Comparison of ENCODE assay signal across 30 cellular contexts in the genomic region with DNA sequence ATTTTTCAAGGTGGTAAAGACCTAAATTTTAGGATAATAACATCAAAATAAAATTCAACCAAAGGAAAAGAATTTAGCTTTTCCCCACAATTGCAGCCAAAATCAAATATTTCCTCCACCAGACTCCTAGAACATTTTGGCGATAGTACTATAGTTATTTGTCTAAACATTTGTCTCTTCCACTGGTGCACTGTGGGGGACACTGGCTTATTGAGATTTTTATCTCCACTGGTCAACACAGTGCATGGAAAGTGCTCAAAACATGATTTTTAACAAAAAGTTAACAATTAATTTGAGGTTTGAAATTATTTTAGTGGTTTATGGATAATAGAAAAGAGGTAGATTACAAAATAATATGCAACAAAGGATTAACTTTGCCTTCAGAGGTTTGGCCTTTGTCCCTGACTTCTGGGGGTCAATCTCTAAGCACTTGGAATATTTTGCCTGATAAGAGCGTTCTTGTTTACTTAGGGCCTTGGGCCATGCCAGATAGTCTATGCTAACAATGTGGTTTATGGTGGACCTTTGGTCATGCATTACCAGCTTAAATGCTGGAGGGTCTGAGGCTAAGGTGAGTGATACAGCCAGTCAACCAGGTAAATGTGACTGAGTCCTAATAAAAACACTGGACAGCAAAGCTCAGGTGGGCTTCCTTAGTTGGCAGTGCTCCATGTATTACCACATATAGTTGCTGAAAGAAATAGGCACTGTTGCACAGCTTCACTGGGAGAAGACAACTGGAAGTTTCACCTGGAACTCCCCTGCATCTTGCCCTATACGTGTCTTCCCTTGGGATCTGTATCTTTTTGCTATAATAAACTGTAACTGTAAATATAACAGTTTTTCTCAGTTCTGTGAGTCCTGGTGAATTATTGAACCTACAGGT.
"Had no signal": no experiment of that assay in that cellular context is flagged by ENCODE, and none has a peak within 500 bp of the region (broad histone marks: within the 10 kb centered on the region; RNA-seq: fewer than 3 reads in every experiment).

No MANE protein-coding gene starts in this region.

- H3K4me3 Mint-ChIP-seq: activated CD8-positive, alpha-beta T cell treated with anti-CD3 and anti-CD28 coated beads for 36 hours; activated naive CD4-positive, alpha-beta T cell treated with anti-CD3 and anti-CD28 coated beads, Interleukin-2, amount 50 U/mL, for 24 hours; activated naive CD8-positive, alpha-beta T cell treated with anti-CD3 and anti-CD28 coated beads, Interleukin-2, amount 10 ng/mL, durations not matched to agents 7 days and 5 days had no signal

- ATAC-seq: activated CD8-positive, alpha-beta T cell treated with anti-CD3 and anti-CD28 coated beads for 36 hours; body of pancreas; Panc1 had no signal

- H3K36me3 ChIP-seq: breast epithelium, MG63, WERI-Rb-1 had no signal

- H3K4me1 Mint-ChIP-seq: activated naive CD4-positive, alpha-beta T cell treated with anti-CD3 and anti-CD28 coated beads, Interleukin-2, amount 50 U/mL, for 24 hours; activated naive CD8-positive, alpha-beta T cell treated with anti-CD3 and anti-CD28 coated beads, Interleukin-2, amount 10 ng/mL, durations not matched to agents 7 days and 5 days had no signal

- H3K27ac ChIP-seq: body of pancreas, breast epithelium, WERI-Rb-1 had no signal

- H3K27me3 Mint-ChIP-seq: activated naive CD8-positive, alpha-beta T cell treated with anti-CD3 and anti-CD28 coated beads, Interleukin-2, amount 10 ng/mL, durations not matched to agents 7 days and 5 days had no signal

- H3K4me3 ChIP-seq: body of pancreas, breast epithelium, MG63 had no signal

- FAIRE-seq: astrocyte had no signal

- H3K36me3 Mint-ChIP-seq: activated naive CD4-positive, alpha-beta T cell treated with anti-CD3 and anti-CD28 coated beads, Interleukin-2, amount 50 U/mL, for 24 hours; activated naive CD8-positive, alpha-beta T cell treated with anti-CD3 and anti-CD28 coated beads, Interleukin-2, amount 10 ng/mL, durations not matched to agents 7 days and 5 days had no signal

- H3K9me3 ChIP-seq: body of pancreas, MG63 had no signal

- DNase-seq: activated CD4-positive, alpha-beta T cell treated with anti-CD3 and anti-CD28 coated beads for 1 hour; activated CD4-positive, alpha-beta T cell treated with anti-CD3 and anti-CD28 coated beads for 48 hours; activated CD4-positive, alpha-beta T cell treated with anti-CD3 and anti-CD28 coated beads, Interleukin-2, amount 50 U/mL, for 4 hours; activated CD4-positive, CD25-positive, alpha-beta regulatory T cell; activated CD8-positive, alpha-beta T cell treated with anti-CD3 and anti-CD28 coated beads for 36 hours; activated gamma-delta T cell; activated naive CD4-positive, alpha-beta T cell treated with Interleukin-2 at 50 U/mL for 16 hours; activated naive CD8-positive, alpha-beta T cell treated with anti-CD3 and anti-CD28 coated beads, Interleukin-2, amount 10 ng/mL, durations not matched to agents 7 days and 5 days; activated T-cell treated with anti-CD3 and anti-CD28 coated beads, Interleukin-2, amount 50 U/mL, for 1 hour; amygdala; body of pancreas; Kasumi-1; KG1; MG63; NCI-H1048; NCI-H1105 treated with DMSO at 0.1 percent for 48 hours; NCI-H1436; NCI-H1694; NCI-H1930; NCI-H2081 treated with DMSO at 0.1 percent for 48 hours; NCI-H226; NCI-H524 treated with DMSO at 0.1 percent for 48 hours; SW 1271; T1000; WERI-Rb-1 had no signal

- H3K27me3 ChIP-seq: body of pancreas, breast epithelium, MG63 had no signal

- H3K9me3 Mint-ChIP-seq: activated CD8-positive, alpha-beta T cell treated with anti-CD3 and anti-CD28 coated beads for 36 hours; activated naive CD4-positive, alpha-beta T cell treated with anti-CD3 and anti-CD28 coated beads, Interleukin-2, amount 50 U/mL, for 24 hours; activated naive CD8-positive, alpha-beta T cell treated with anti-CD3 and anti-CD28 coated beads, Interleukin-2, amount 10 ng/mL, durations not matched to agents 7 days and 5 days; activated T-helper 2 cell treated with anti-CD3 and anti-CD28 coated beads, Interferon-gamma antibody, Interleukin-2, Interleukin-4, amounts not matched to agents 10 μg/mL and 5 μg/mL and 100 μg/mL, durations not matched to agents 14 hours and 24 hours and 36 hours had no signal

- H3K4me1 ChIP-seq: body of pancreas, breast epithelium had no signal
